ENCODE assay signal across 16 cellular contexts in genomic region chr7:68073701-68074100, GRCh38.
A peak's percentile ranks its signal among the peaks of the same experiment; 100 is the strongest.
DNase-seq lines count a peak whose midpoint lies in the region; ATAC-seq and TF ChIP-seq lines count a peak whose summit lies in the region.
"Had no signal": no experiment of that assay in that cellular context is flagged by ENCODE, and none has a peak within 500 bp of the region (broad histone marks: within the 10 kb centered on the region; RNA-seq: fewer than 3 reads in every experiment).

No MANE protein-coding gene starts in this region.

- 63 to 72% (median 68%) methylated on average over 5 of the region's 5 CpGs for WGBS in heart left ventricle, 4 donors

- intact Hi-C loops in heart left ventricle (cut with DNase I), result no loop called here

- no peaks in the 10 kb centered on the region for H3K36me3 ChIP-seq in heart left ventricle
- H3K36me3 ChIP-seq: BLaER1 had no signal

- no peak for TF ChIP-seq CTCF in heart left ventricle (IDR thresholded peaks at IDR 0.05)

- no peaks in the 10 kb centered on the region for H3K9me3 ChIP-seq in heart left ventricle

- H3K4me1 Mint-ChIP-seq in activated T-cell treated with anti-CD3 and anti-CD28 coated beads, Interleukin-2, amount 50 U/mL, for 4 hours (ENCODE audit: low read depth), result no peaks in the 10 kb centered on the region
- H3K4me1 Mint-ChIP-seq: CD14-positive monocyte; CD4-positive, alpha-beta memory T cell had no signal

- peaks cover 9% of the 10 kb centered on the region for H3K9me3 Mint-ChIP-seq in activated T-cell treated with anti-CD3 and anti-CD28 coated beads, Interleukin-2, amount 50 U/mL, for 4 hours

- no peaks in the 10 kb centered on the region for H3K27me3 Mint-ChIP-seq in activated T-cell treated with anti-CD3 and anti-CD28 coated beads, Interleukin-2, amount 50 U/mL, for 4 hours (ENCODE audit: low read depth)
- H3K27me3 Mint-ChIP-seq: CD4-positive, alpha-beta memory T cell had no signal

- DNase-seq in H4 (ENCODE audit: low spot score) (peak; percentile 69), NCI-H226 (peak; percentile 14), RPMI8226 (peak; percentile 34), heart left ventricle (no peak)
- no peak for DNase-seq in activated T-cell treated with anti-CD3 and anti-CD28 coated beads, Interleukin-2, amount 50 U/mL, for 4 hours
- DNase-seq: Calu3; CD4-positive, alpha-beta memory T cell; DMS79 treated with DMSO at 0.1 percent for 48 hours; GF-D8; GOT3; HCEC 1CT; IMR-90 had no signal

- H3K4me3 Mint-ChIP-seq in activated T-cell treated with anti-CD3 and anti-CD28 coated beads, Interleukin-2, amount 50 U/mL, for 4 hours, result no peak overlapping the region
- H3K4me3 Mint-ChIP-seq: CD14-positive monocyte; CD4-positive, alpha-beta memory T cell had no signal

- H3K36me3 Mint-ChIP-seq in activated T-cell treated with anti-CD3 and anti-CD28 coated beads, Interleukin-2, amount 50 U/mL, for 4 hours (ENCODE audit: insufficient read depth), result no peaks in the 10 kb centered on the region
- H3K36me3 Mint-ChIP-seq: CD14-positive monocyte; CD4-positive, alpha-beta memory T cell had no signal

- ATAC-seq in HG02763 (IDR thresholded peaks at IDR 0.05; ENCODE audit: unreplicated experiment) (no peak), heart left ventricle (no peak)
- ATAC-seq in activated T-cell treated with anti-CD3 and anti-CD28 coated beads, Interleukin-2, amount 50 U/mL, for 4 hours, result no peak
- ATAC-seq: K562 had no signal

- peaks cover 0 to 15% (median 0%) of the 10 kb centered on the region in 9 donors for H3K27me3 ChIP-seq in heart left ventricle
- H3K27me3 ChIP-seq: BLaER1 had no signal

- H3K4me3 ChIP-seq in heart left ventricle, result no peak overlapping the region
- H3K4me3 ChIP-seq: BLaER1, K562 had no signal

- no peaks in the 10 kb centered on the region for H3K4me1 ChIP-seq in heart left ventricle
- H3K4me1 ChIP-seq: BLaER1 had no signal

- H3K27ac ChIP-seq in heart left ventricle, result no peak overlapping the region
- H3K27ac ChIP-seq: BLaER1 had no signal

- no peak for TF ChIP-seq POLR2A in heart left ventricle (IDR thresholded peaks at IDR 0.05)

Comparison
In these comparisons a context has a peak if more than half of its experiments do, and no peak if none do; other contexts are left out.
1. DNase-seq: peak in H4 (single experiment), NCI-H226 (single experiment) and RPMI8226 (single experiment); none in activated T-cell treated with anti-CD3 and anti-CD28 coated beads, Interleukin-2, amount 50 U/mL, for 4 hours (single experiment) and heart left ventricle (0 of 5).